ENCODE assay signal across 9 cellular contexts in genomic region chr4:71231073-71231752, GRCh38.
A peak's percentile ranks its signal among the peaks of the same experiment; 100 is the strongest.
DNase-seq lines count a peak whose midpoint lies in the region; TF ChIP-seq lines count a peak whose summit lies in the region.
"Had no signal": no experiment of that assay in that cellular context is flagged by ENCODE, and none has a peak within 500 bp of the region (broad histone marks: within the 10 kb centered on the region; RNA-seq: fewer than 3 reads in every experiment).

No MANE protein-coding gene starts in this region.

- H3K4me2 ChIP-seq in neural progenitor cell = peak overlapping the region; percentile 53

- TF ChIP-seq CTCF in neural progenitor cell (IDR thresholded peaks at IDR 0.05) = no peak
- no peak for TF ChIP-seq CTCF in glutamatergic neuron (IDR thresholded peaks at IDR 0.05; ENCODE audit: partially characterized antibody, unreplicated experiment)
- no peak for TF ChIP-seq CTCF in spleen (IDR thresholded peaks at IDR 0.05 in 8 of 11, conservative IDR thresholded peaks at IDR 0.05 in 3 of 11)

- H3K36me3 Mint-ChIP-seq in neural progenitor cell (no peaks in the 10 kb centered on the region), glutamatergic neuron (ENCODE audit: unreplicated experiment) (no peaks in the 10 kb centered on the region)

- peak; percentile 81 for DNase-seq in AG08395 (ENCODE audit: low spot score)
- peak; percentile 30 to 79 for DNase-seq in NCI-H446 (lab: John Stamatoyannopoulos, UW)
- peak; percentile 91 for DNase-seq in fibroblast of peridontal ligament (ENCODE audit: extremely low read depth)
- DNase-seq in neural progenitor cell (ENCODE audit: low spot score) = peak; percentile 17
- no peak for DNase-seq in glutamatergic neuron
- DNase-seq in spleen = no peak
- no peak for DNase-seq in MV-4-11 (lab: John Stamatoyannopoulos, UW)
- DNase-seq in HuH-7.5 (ENCODE audit: low spot score) = no peak
- DNase-seq: NCI-H2029 treated with DMSO at 0.1 percent for 48 hours had no signal

- H3K9me3 ChIP-seq in neural progenitor cell (ENCODE audit: low read depth) (no peaks in the 10 kb centered on the region), spleen (no peaks in the 10 kb centered on the region)

- H3K27ac Mint-ChIP-seq in neural progenitor cell (peak overlapping the region; percentile 17), glutamatergic neuron (ENCODE audit: unreplicated experiment) (no peak overlapping the region)

- no peaks in the 10 kb centered on the region for H3K9me3 Mint-ChIP-seq in neural progenitor cell
- no peaks in the 10 kb centered on the region for H3K9me3 Mint-ChIP-seq in glutamatergic neuron (ENCODE audit: unreplicated experiment)

- no peak overlapping the region for H3K9ac ChIP-seq in neural progenitor cell

- no peaks in the 10 kb centered on the region for H3K27me3 Mint-ChIP-seq in neural progenitor cell (ENCODE audit: insufficient read depth, low read depth)
- peaks cover 1% of the 10 kb centered on the region for H3K27me3 Mint-ChIP-seq in glutamatergic neuron (ENCODE audit: unreplicated experiment)

- H3K4me1 ChIP-seq in neural progenitor cell (peaks cover 17% of the 10 kb centered on the region), spleen (peaks cover 0 to 16% (median 0%) of the 10 kb centered on the region in 6 donors)

- no peak for TF ChIP-seq POLR2A in spleen (IDR thresholded peaks at IDR 0.05)

- H4K20me1 ChIP-seq in neural progenitor cell (ENCODE audit: low read depth) = no peaks in the 10 kb centered on the region

- no peak overlapping the region for H2AFZ ChIP-seq in neural progenitor cell (replicated peaks)

- H3K4me3 ChIP-seq in neural progenitor cell (no peak overlapping the region), spleen (no peak overlapping the region)

- WGBS in spleen, 5 donors = 69 to 80% (median 74%) methylated on average over 13 of the region's 13 CpGs

- H3K4me3 Mint-ChIP-seq in neural progenitor cell (peak overlapping the region; percentile 62), glutamatergic neuron (ENCODE audit: unreplicated experiment) (no peak overlapping the region)

- intact Hi-C loops in spleen (cut with DNase I; ENCODE audit: low total_unique reads) = no loop called here

- no peaks in the 10 kb centered on the region for H3K79me2 ChIP-seq in neural progenitor cell (ENCODE audit: low read depth)

- H3K36me3 ChIP-seq in neural progenitor cell (no peaks in the 10 kb centered on the region), spleen (no peaks in the 10 kb centered on the region)

- peaks cover 36% of the 10 kb centered on the region for H3K4me1 Mint-ChIP-seq in neural progenitor cell
- peaks cover 7% of the 10 kb centered on the region for H3K4me1 Mint-ChIP-seq in glutamatergic neuron (ENCODE audit: low read depth, unreplicated experiment)

- H3K27ac ChIP-seq in neural progenitor cell = no peak overlapping the region
- no peak overlapping the region for H3K27ac ChIP-seq in spleen

- no peaks in the 10 kb centered on the region for H3K27me3 ChIP-seq in neural progenitor cell
- no peaks in the 10 kb centered on the region for H3K27me3 ChIP-seq in spleen (replicated peaks in 1 of 7)

- H3F3A ChIP-seq in neural progenitor cell (ENCODE audit: low read depth) = peaks cover 10% of the 10 kb centered on the region

Comparison
In these comparisons a context has a peak if more than half of its experiments do, and no peak if none do; other contexts are left out.
1. DNase-seq: peak in AG08395 (single experiment), NCI-H446 (2 of 2), fibroblast of peridontal ligament (single experiment) and neural progenitor cell (single experiment); none in glutamatergic neuron (single experiment), spleen (single experiment), MV-4-11 (single experiment) and HuH-7.5 (single experiment).